30 cellular contexts compared by ENCODE assay signal in the genomic region with DNA sequence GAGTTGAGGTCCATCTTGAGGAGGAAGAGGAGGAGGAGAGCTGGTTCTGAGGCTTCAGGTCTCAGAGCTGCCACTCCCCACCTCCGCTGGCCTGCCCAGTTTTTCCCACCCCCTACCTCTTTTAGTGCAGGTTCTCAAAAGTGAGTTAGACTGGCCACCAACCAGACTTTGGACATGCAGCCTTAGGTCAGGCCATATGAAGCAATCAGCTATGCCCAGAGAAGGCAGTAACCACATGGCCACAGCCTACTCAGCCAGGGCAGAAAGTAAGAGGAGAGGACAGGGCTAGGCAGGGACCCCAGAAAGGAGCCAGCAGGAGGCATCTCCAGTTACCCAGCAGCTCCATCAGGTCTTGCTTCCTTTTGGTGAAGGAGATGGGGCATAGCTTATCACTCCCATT.
"Had no signal": no experiment of that assay in that cellular context is flagged by ENCODE, and none has a peak within 500 bp of the region (broad histone marks: within the 10 kb centered on the region; RNA-seq: fewer than 3 reads in every experiment).

No MANE protein-coding gene starts in this region.

- H3K4me2 ChIP-seq: hepatocyte had no signal

- H2AFZ ChIP-seq: hepatocyte had no signal

- H3K9me3 ChIP-seq: ascending aorta, gastroesophageal sphincter, lower lobe of right lung, neutrophil, right atrium auricular region, thoracic aorta had no signal

- DNase-seq: activated CD4-positive, alpha-beta T cell treated with anti-CD3 and anti-CD28 coated beads for 36 hours; activated CD4-positive, CD25-positive, alpha-beta regulatory T cell; activated CD8-positive, alpha-beta memory T cell treated with anti-CD3 and anti-CD28 coated beads, Interleukin-2, amount 10 ng/mL, durations not matched to agents 7 days and 5 days; activated CD8-positive, alpha-beta T cell treated with anti-CD3 and anti-CD28 coated beads, Interleukin-2, amount 10 ng/mL, durations not matched to agents 7 days and 5 days; activated naive CD4-positive, alpha-beta T cell; activated T-cell treated with anti-CD3 and anti-CD28 coated beads, Interleukin-2, amount 50 U/mL, for 48 hours; cerebellar nuclear complex; dorsolateral prefrontal cortex; effector memory CD4-positive, alpha-beta T cell; left colon; lower lobe of right lung; mesenchymal stem cell; stimulated activated CD4-positive, alpha-beta T cell treated with anti-CD3 and anti-CD28 coated beads, Interleukin-2, amount 100 ng/mL, for 48 hours; trophoblast cell had no signal

- H3K36me3 ChIP-seq: ascending aorta, cardiac muscle cell, gastroesophageal sphincter, lower lobe of right lung, neutrophil, right atrium auricular region, thoracic aorta had no signal

- ATAC-seq: activated CD4-positive, alpha-beta T cell treated with anti-CD3 and anti-CD28 coated beads for 36 hours; activated CD8-positive, alpha-beta memory T cell treated with anti-CD3 and anti-CD28 coated beads, Interleukin-2, amount 10 ng/mL, durations not matched to agents 7 days and 5 days; activated CD8-positive, alpha-beta T cell treated with anti-CD3 and anti-CD28 coated beads, Interleukin-2, amount 10 ng/mL, durations not matched to agents 7 days and 5 days; gastroesophageal sphincter; left colon; lower lobe of right lung; natural killer cell treated with Interleukin-12 subunit alpha and Interleukin-12 subunit beta and Interleukin-15 and Interleukin-18, amount 100 ng/mL, for 72 hours had no signal

- H3K36me3 Mint-ChIP-seq: activated naive CD8-positive, alpha-beta T cell; brain; natural killer cell treated with Interleukin-12 subunit alpha and Interleukin-12 subunit beta and Interleukin-15 and Interleukin-18, amount 100 ng/mL, for 72 hours had no signal

- H3K27me3 Mint-ChIP-seq: activated CD4-positive, alpha-beta T cell treated with anti-CD3 and anti-CD28 coated beads for 36 hours; activated CD8-positive, alpha-beta memory T cell treated with anti-CD3 and anti-CD28 coated beads, Interleukin-2, amount 10 ng/mL, durations not matched to agents 7 days and 5 days; activated naive CD8-positive, alpha-beta T cell; brain; natural killer cell treated with Interleukin-12 subunit alpha and Interleukin-12 subunit beta and Interleukin-15 and Interleukin-18, amount 100 ng/mL, for 72 hours; progenitor cell of endocrine pancreas; stimulated activated naive CD8-positive, alpha-beta T cell treated with anti-CD3 and anti-CD28 coated beads, Interleukin-15, Interleukin-2, amounts not matched to agents 100 ng/mL and 50 ng/mL, for 24 hours had no signal

- H3K79me2 ChIP-seq: hepatocyte had no signal

- H3K4me1 Mint-ChIP-seq: activated CD4-positive, alpha-beta T cell treated with anti-CD3 and anti-CD28 coated beads for 36 hours; brain had no signal

- H3K27ac ChIP-seq: ascending aorta, cardiac muscle cell, coronary artery, dorsolateral prefrontal cortex, gastroesophageal sphincter, hepatocyte, lower lobe of right lung, neutrophil, right atrium auricular region, thoracic aorta had no signal

- H3K4me1 ChIP-seq: ascending aorta, gastroesophageal sphincter, lower lobe of right lung, right atrium auricular region had no signal

- H3K4me3 Mint-ChIP-seq: activated CD4-positive, alpha-beta T cell treated with anti-CD3 and anti-CD28 coated beads for 36 hours; activated CD8-positive, alpha-beta memory T cell treated with anti-CD3 and anti-CD28 coated beads, Interleukin-2, amount 10 ng/mL, durations not matched to agents 7 days and 5 days; activated CD8-positive, alpha-beta T cell treated with anti-CD3 and anti-CD28 coated beads, Interleukin-2, amount 10 ng/mL, durations not matched to agents 7 days and 5 days; activated naive CD8-positive, alpha-beta T cell; brain; natural killer cell treated with Interleukin-12 subunit alpha and Interleukin-12 subunit beta and Interleukin-15 and Interleukin-18, amount 100 ng/mL, for 72 hours; stimulated activated naive CD8-positive, alpha-beta T cell treated with anti-CD3 and anti-CD28 coated beads, Interleukin-15, Interleukin-2, amounts not matched to agents 100 ng/mL and 50 ng/mL, for 24 hours had no signal

- H3K27ac Mint-ChIP-seq: activated CD4-positive, alpha-beta T cell treated with anti-CD3 and anti-CD28 coated beads for 36 hours; activated CD8-positive, alpha-beta memory T cell treated with anti-CD3 and anti-CD28 coated beads, Interleukin-2, amount 10 ng/mL, durations not matched to agents 7 days and 5 days; activated CD8-positive, alpha-beta T cell treated with anti-CD3 and anti-CD28 coated beads, Interleukin-2, amount 10 ng/mL, durations not matched to agents 7 days and 5 days; activated naive CD8-positive, alpha-beta T cell; activated T-helper 2 cell treated with anti-CD3 and anti-CD28 coated beads, Interferon-gamma antibody, Interleukin-2, Interleukin-4, amounts not matched to agents 10 μg/mL and 5 μg/mL and 100 μg/mL, durations not matched to agents 14 hours and 24 hours and 36 hours; natural killer cell treated with Interleukin-12 subunit alpha and Interleukin-12 subunit beta and Interleukin-15 and Interleukin-18, amount 100 ng/mL, for 72 hours; progenitor cell of endocrine pancreas; stimulated activated naive CD8-positive, alpha-beta T cell treated with anti-CD3 and anti-CD28 coated beads, Interleukin-15, Interleukin-2, amounts not matched to agents 100 ng/mL and 50 ng/mL, for 24 hours had no signal

- FAIRE-seq: keratinocyte, urothelium cell line had no signal

- H3K9me3 Mint-ChIP-seq: natural killer cell treated with Interleukin-12 subunit alpha and Interleukin-12 subunit beta and Interleukin-15 and Interleukin-18, amount 100 ng/mL, for 72 hours; stimulated activated naive CD8-positive, alpha-beta T cell treated with anti-CD3 and anti-CD28 coated beads, Interleukin-15, Interleukin-2, amounts not matched to agents 100 ng/mL and 50 ng/mL, for 24 hours had no signal

- H3K27me3 ChIP-seq: ascending aorta, cardiac muscle cell, dorsolateral prefrontal cortex, hepatocyte, neutrophil, right atrium auricular region had no signal

- H3K4me3 ChIP-seq: ascending aorta, cardiac muscle cell, coronary artery, dorsolateral prefrontal cortex, gastroesophageal sphincter, hepatocyte, lower lobe of right lung, right atrium auricular region, thoracic aorta had no signal
